In genomic region chr9:122180633-122181032, GRCh38 we compare ENCODE assay signal across 10 cellular contexts. TPM values are rescaled to one million over a fixed set of nuclear protein-coding genes. Genes with fewer than 3 reads are reported as not detected.
DNase-seq lines count a peak whose midpoint lies in the region; TF ChIP-seq lines count a peak whose summit lies in the region.
"Had no signal": no experiment of that assay in that cellular context is flagged by ENCODE, and none has a peak within 500 bp of the region (broad histone marks: within the 10 kb centered on the region; RNA-seq: fewer than 3 reads in every experiment).

No MANE protein-coding gene starts in this region.

- DNase-seq in AG08396 (ENCODE audit: low spot score) (peak; percentile 62), HS-27A (ENCODE audit: low read depth) (peak; percentile 33), SK-MEL-5 (ENCODE audit: low read depth, low spot score) (peak; percentile 80), fibroblast of the aortic adventitia (ENCODE audit: low read depth) (peak; percentile 75), LoVo (ENCODE audit: low spot score) (no peak), vagina (ENCODE audit: extremely low spot score in 2 of 2) (no peak), NCI-H524 treated with DMSO at 0.1 percent for 48 hours (lab: John Stamatoyannopoulos, UW) (no peak)
- DNase-seq in stimulated activated CD4-positive, alpha-beta T cell treated with anti-CD3 and anti-CD28 coated beads, Interleukin-4, amount 100 ng/mL, for 1 hour = no peak
- DNase-seq: activated CD4-positive, CD25-positive, alpha-beta regulatory T cell; CD8-positive, alpha-beta T cell had no signal

- in situ Hi-C loops in SK-MEL-5 (cut with HindIII; ENCODE audit: low pct_unique_long_range_greater_than_20kb, low sequenced_read_pairs) = no loop called here

- H3K4me3 ChIP-seq in fibroblast of the aortic adventitia (ENCODE audit: low read depth, low read length) (no peak overlapping the region), vagina (no peak overlapping the region)

- TF ChIP-seq POLR2A in vagina (IDR thresholded peaks at IDR 0.05) = no peak

- H3K4me1 ChIP-seq in vagina = no peaks in the 10 kb centered on the region

- intact Hi-C loops in vagina (cut with DNase I) = no loop called here

- no peaks in the 10 kb centered on the region for H3K9me3 ChIP-seq in vagina

- H3K27ac ChIP-seq in vagina = no peak overlapping the region

- TF ChIP-seq CTCF in fibroblast of the aortic adventitia (IDR thresholded peaks at IDR 0.05; ENCODE audit: insufficient read depth, low read length) = no peak
- TF ChIP-seq CTCF in vagina (IDR thresholded peaks at IDR 0.05) = no peak

- no peaks in the 10 kb centered on the region for H3K27me3 ChIP-seq in vagina

- no peaks in the 10 kb centered on the region for H3K36me3 ChIP-seq in vagina

RNA-seq across cellular contexts. Expression of gene MORN5, which starts 20.9 kb away (rescaled TPM):
- 0.32 TPM in 1 of 2 replicates, not detected in the other for total RNA-seq in SK-MEL-5 (2014; rRNA removed; shearing (Covaris generic))
- polyA plus RNA-seq in SK-MEL-5 (2015; cell fraction: cytosol; rRNA removed) = not detected in 2 replicates
- not detected in 2 replicates for polyA plus RNA-seq in SK-MEL-5 (2015; cell fraction: nucleus; rRNA removed)
- total RNA-seq in fibroblast of the aortic adventitia (ENCODE audit: low replicate concordance) (not detected in 2 replicates), vagina (not detected)
- total RNA-seq: CD8-positive, alpha-beta T cell had no signal

RNA-seq across cellular contexts. Expression of gene NDUFA8, which starts 21.1 kb away (rescaled TPM):
- total RNA-seq in SK-MEL-5 (2014; rRNA removed; shearing (Covaris generic)) = 68.6 and 82.0 TPM in 2 replicates
- 87.5 and 142 TPM in 2 replicates for polyA plus RNA-seq in SK-MEL-5 (2015; cell fraction: cytosol; rRNA removed)
- polyA plus RNA-seq in SK-MEL-5 (2015; cell fraction: nucleus; rRNA removed) = 8.2 and 27.8 TPM in 2 replicates
- total RNA-seq in fibroblast of the aortic adventitia (ENCODE audit: low replicate concordance) (23.5 and 25.2 TPM in 2 replicates), vagina (32.4 TPM)

RNA-seq across cellular contexts. Expression of gene LHX6, which starts 48.1 kb away (rescaled TPM):
- total RNA-seq in SK-MEL-5 (2014; rRNA removed; shearing (Covaris generic)) = 2.3 and 2.4 TPM in 2 replicates
- polyA plus RNA-seq in SK-MEL-5 (2015; cell fraction: cytosol; rRNA removed) = 4.7 and 7.1 TPM in 2 replicates
- polyA plus RNA-seq in SK-MEL-5 (2015; cell fraction: nucleus; rRNA removed) = 3.2 and 4.6 TPM in 2 replicates
- total RNA-seq in fibroblast of the aortic adventitia (ENCODE audit: low replicate concordance) (not detected in 2 replicates), vagina (8.1 TPM)
- total RNA-seq: CD8-positive, alpha-beta T cell had no signal

Comparison
In these comparisons a context has a peak if more than half of its experiments do, and no peak if none do; other contexts are left out.
1. DNase-seq: peak in AG08396 (single experiment), HS-27A (single experiment), SK-MEL-5 (single experiment) and fibroblast of the aortic adventitia (single experiment); none in LoVo (single experiment), vagina (0 of 2), stimulated activated CD4-positive, alpha-beta T cell treated with anti-CD3 and anti-CD28 coated beads, Interleukin-4, amount 100 ng/mL, for 1 hour (single experiment) and NCI-H524 treated with DMSO at 0.1 percent for 48 hours (single experiment).